In genomic region chr14:54782803-54783659, GRCh38 we compare ENCODE assay signal across 8 cellular contexts.
DNase-seq lines count a peak whose midpoint lies in the region; ATAC-seq and TF ChIP-seq lines count a peak whose summit lies in the region.

No MANE protein-coding gene starts in this region.

- H3K36me3 Mint-ChIP-seq in T-helper 1 cell treated with Interleukin-12 subunit alpha and Interleukin-12 subunit beta and Interleukin-4 antibody, amounts not matched to agents 30 μg/mL and 1 μg/mL, for 36 hours (ENCODE audit: low read depth): no peaks in the 10 kb centered on the region
- H3K36me3 Mint-ChIP-seq in stimulated activated naive B cell treated with anti-CD40 and anti-IgM and Interleukin-4, amounts not matched to agents 10 μg/mL and 1 μg/mL and 100 μg/mL, for 72 hours: peaks cover 18 to 47% of the 10 kb centered on the region in 2 donors

- ATAC-seq in HG02571 (IDR thresholded peaks at IDR 0.05; ENCODE audit: unreplicated experiment): peak; percentile 73
- ATAC-seq in esophagus mucosa: peak; percentile 36
- ATAC-seq in stimulated activated naive B cell treated with anti-CD40 and anti-IgM and Interleukin-4, amounts not matched to agents 10 μg/mL and 1 μg/mL and 100 μg/mL, for 72 hours (replicated peaks): peak; percentile 98 to 99

- H3K4me3 Mint-ChIP-seq in T-helper 1 cell treated with Interleukin-12 subunit alpha and Interleukin-12 subunit beta and Interleukin-4 antibody, amounts not matched to agents 30 μg/mL and 1 μg/mL, for 36 hours: no peak overlapping the region
- no peak overlapping the region for H3K4me3 Mint-ChIP-seq in stimulated activated naive B cell treated with anti-CD40 and anti-IgM and Interleukin-4, amounts not matched to agents 10 μg/mL and 1 μg/mL and 100 μg/mL, for 72 hours

- no peaks in the 10 kb centered on the region for H3K9me3 Mint-ChIP-seq in T-helper 1 cell treated with Interleukin-12 subunit alpha and Interleukin-12 subunit beta and Interleukin-4 antibody, amounts not matched to agents 30 μg/mL and 1 μg/mL, for 36 hours
- no peaks in the 10 kb centered on the region for H3K9me3 Mint-ChIP-seq in stimulated activated naive B cell treated with anti-CD40 and anti-IgM and Interleukin-4, amounts not matched to agents 10 μg/mL and 1 μg/mL and 100 μg/mL, for 72 hours

- TF ChIP-seq CTCF in NB4 (IDR thresholded peaks at IDR 0.05; ENCODE audit: low read depth, low read length): peak; percentile 58

- no peak overlapping the region for H3K4me3 ChIP-seq in NB4 (ENCODE audit: low read depth, low read length)

- no peak for TF ChIP-seq POLR2A in NB4 (IDR thresholded peaks at IDR 0.05; ENCODE audit: extremely low read depth, insufficient read length)

- peaks cover 4% of the 10 kb centered on the region for H3K4me1 Mint-ChIP-seq in T-helper 1 cell treated with Interleukin-12 subunit alpha and Interleukin-12 subunit beta and Interleukin-4 antibody, amounts not matched to agents 30 μg/mL and 1 μg/mL, for 36 hours (ENCODE audit: low read depth)
- peaks cover 20 to 31% of the 10 kb centered on the region in 2 donors for H3K4me1 Mint-ChIP-seq in stimulated activated naive B cell treated with anti-CD40 and anti-IgM and Interleukin-4, amounts not matched to agents 10 μg/mL and 1 μg/mL and 100 μg/mL, for 72 hours

- peak overlapping the region; percentile 11 for H3K27ac Mint-ChIP-seq in T-helper 1 cell treated with Interleukin-12 subunit alpha and Interleukin-12 subunit beta and Interleukin-4 antibody, amounts not matched to agents 30 μg/mL and 1 μg/mL, for 36 hours
- H3K27ac Mint-ChIP-seq in stimulated activated naive B cell treated with anti-CD40 and anti-IgM and Interleukin-4, amounts not matched to agents 10 μg/mL and 1 μg/mL and 100 μg/mL, for 72 hours: no peak overlapping the region

- H3K27me3 Mint-ChIP-seq in T-helper 1 cell treated with Interleukin-12 subunit alpha and Interleukin-12 subunit beta and Interleukin-4 antibody, amounts not matched to agents 30 μg/mL and 1 μg/mL, for 36 hours (ENCODE audit: low read depth): peaks cover 30% of the 10 kb centered on the region
- H3K27me3 Mint-ChIP-seq in stimulated activated naive B cell treated with anti-CD40 and anti-IgM and Interleukin-4, amounts not matched to agents 10 μg/mL and 1 μg/mL and 100 μg/mL, for 72 hours: no peaks in the 10 kb centered on the region

- DNase-seq in T-helper 1 cell (no peak), NB4 (ENCODE audit: low read depth) (peak; percentile 80), ecto neural progenitor cell (ENCODE audit: low spot score) (no peak), NCI-H345 treated with DMSO at 0.1 percent for 48 hours (lab: John Stamatoyannopoulos, UW; ENCODE audit: unreplicated experiment) (no peak)
- DNase-seq in stimulated activated naive B cell treated with anti-CD40 and anti-IgM and Interleukin-4, amounts not matched to agents 10 μg/mL and 1 μg/mL and 100 μg/mL, for 72 hours: peak; percentile 65

Comparison
In these comparisons a context has a peak if more than half of its experiments do, and no peak if none do; other contexts are left out.
1. DNase-seq: peak in NB4 (single experiment) and stimulated activated naive B cell treated with anti-CD40 and anti-IgM and Interleukin-4, amounts not matched to agents 10 μg/mL and 1 μg/mL and 100 μg/mL, for 72 hours (single experiment); none in T-helper 1 cell (0 of 5), ecto neural progenitor cell (single experiment) and NCI-H345 treated with DMSO at 0.1 percent for 48 hours (single experiment).
2. ATAC-seq: peak in every context shown above with its lines; median percentile 98 in stimulated activated naive B cell treated with anti-CD40 and anti-IgM and Interleukin-4, amounts not matched to agents 10 μg/mL and 1 μg/mL and 100 μg/mL, for 72 hours; 73 in HG02571; 36 in esophagus mucosa.